8 cellular contexts compared by ENCODE assay signal in the genomic region with DNA sequence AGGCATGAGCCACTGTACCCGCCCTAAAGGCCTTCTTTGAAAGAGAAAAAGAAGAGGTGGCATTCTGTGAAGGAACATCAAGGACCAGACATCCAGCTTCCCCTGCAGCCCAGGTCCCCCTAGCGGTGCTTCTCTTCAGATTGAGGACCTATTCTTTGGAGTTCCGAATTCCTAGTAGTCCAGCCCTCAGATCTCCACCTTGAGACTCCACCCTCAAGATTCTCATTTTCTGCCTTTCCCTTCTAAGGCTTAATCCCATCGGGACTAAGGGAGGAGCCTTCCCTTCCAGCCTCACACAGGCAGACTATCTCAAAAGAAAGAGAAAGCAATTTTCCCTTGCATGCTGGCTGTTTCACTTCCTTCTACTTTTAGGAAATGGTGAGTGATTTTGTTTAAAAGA. TPM values are rescaled to one million over a fixed set of nuclear protein-coding genes. Genes with fewer than 3 reads are reported as not detected.
DNase-seq lines count a peak whose midpoint lies in the region; ATAC-seq, FAIRE-seq and TF ChIP-seq lines count a peak whose summit lies in the region.

No MANE protein-coding gene starts in this region.

- ATAC-seq in stimulated activated memory B cell treated with anti-CD40 and anti-IgM and Interleukin-4, amounts not matched to agents 10 μg/mL and 1 μg/mL and 100 μg/mL, for 72 hours, result peak; percentile 45
- no peak for ATAC-seq in GM19328 (IDR thresholded peaks at IDR 0.05; ENCODE audit: unreplicated experiment)

- no peaks in the 10 kb centered on the region for H3K36me3 Mint-ChIP-seq in astrocyte (ENCODE audit: low read depth, unreplicated experiment)
- H3K36me3 Mint-ChIP-seq in stimulated activated memory B cell treated with anti-CD40 and anti-IgM and Interleukin-4, amounts not matched to agents 10 μg/mL and 1 μg/mL and 100 μg/mL, for 72 hours, result no peaks in the 10 kb centered on the region

- peaks cover 22% of the 10 kb centered on the region for H3K27me3 Mint-ChIP-seq in astrocyte (ENCODE audit: low read depth, unreplicated experiment)
- peaks cover 56% of the 10 kb centered on the region for H3K27me3 Mint-ChIP-seq in stimulated activated memory B cell treated with anti-CD40 and anti-IgM and Interleukin-4, amounts not matched to agents 10 μg/mL and 1 μg/mL and 100 μg/mL, for 72 hours

- peak; percentile 76 for TF ChIP-seq CTCF in A673 (conservative IDR thresholded peaks at IDR 0.05; ENCODE audit: low read depth, low read length)
- TF ChIP-seq CTCF in GM12873 (IDR thresholded peaks at IDR 0.05; ENCODE audit: insufficient read depth, low read depth, low read length, missing control alignments), result peak; percentile 62
- TF ChIP-seq CTCF in OCI-LY1 (IDR thresholded peaks at IDR 0.05; ENCODE audit: low read length), result peak; percentile 65
- TF ChIP-seq CTCF in astrocyte (IDR thresholded peaks at IDR 0.05; ENCODE audit: insufficient read depth, low read depth, low read length), result peak; percentile 59

- CTCF ChIA-PET in A673 (lab: Charles Lee), result interaction anchor here (0.6 to 1.2 kb wide), 6 partner anchors 9 to 214 kb away, joined by 3 to 11 read pairs (median 4); no protein-coding TSS in a partner anchor

- H3K79me2 ChIP-seq in OCI-LY1 (ENCODE audit: insufficient read depth, low read length) (no peaks in the 10 kb centered on the region), astrocyte (ENCODE audit: insufficient read depth, low read length) (no peaks in the 10 kb centered on the region)

- no peak overlapping the region for H3K4me3 Mint-ChIP-seq in astrocyte (ENCODE audit: unreplicated experiment)
- peak overlapping the region; percentile 70 for H3K4me3 Mint-ChIP-seq in stimulated activated memory B cell treated with anti-CD40 and anti-IgM and Interleukin-4, amounts not matched to agents 10 μg/mL and 1 μg/mL and 100 μg/mL, for 72 hours

- no peak for FAIRE-seq in astrocyte (lab: Jason Lieb, UNC)

- no peak overlapping the region for H3K27ac ChIP-seq in A673 (ENCODE audit: low read depth, low read length, poor library complexity, severe bottlenecking)
- H3K27ac ChIP-seq in OCI-LY1 (ENCODE audit: low read depth, low read length, poor library complexity, severe bottlenecking), result no peak overlapping the region
- no peak overlapping the region for H3K27ac ChIP-seq in astrocyte (ENCODE audit: low read depth, low read length)
- no peak overlapping the region for H3K27ac ChIP-seq in SJCRH30

- H4K20me1 ChIP-seq in OCI-LY1 (ENCODE audit: insufficient read depth, low read length) (no peaks in the 10 kb centered on the region), astrocyte (ENCODE audit: insufficient read depth, low read length) (no peaks in the 10 kb centered on the region)

- POLR2A ChIA-PET in A673 (lab: Charles Lee; ENCODE audit: low non-redundant PET), result no interaction called here

- H3K4me3 ChIP-seq in A673 (ENCODE audit: low read depth, low read length, poor library complexity, severe bottlenecking), result no peak overlapping the region
- no peak overlapping the region for H3K4me3 ChIP-seq in OCI-LY1 (ENCODE audit: low read depth, low read length, poor library complexity, severe bottlenecking)
- no peak overlapping the region for H3K4me3 ChIP-seq in astrocyte (ENCODE audit: insufficient read depth, low read depth, low read length)
- H3K4me3 ChIP-seq in SJCRH30, result no peak overlapping the region

- no peaks in the 10 kb centered on the region for H3K9me3 Mint-ChIP-seq in astrocyte (ENCODE audit: unreplicated experiment)
- no peaks in the 10 kb centered on the region for H3K9me3 Mint-ChIP-seq in stimulated activated memory B cell treated with anti-CD40 and anti-IgM and Interleukin-4, amounts not matched to agents 10 μg/mL and 1 μg/mL and 100 μg/mL, for 72 hours

- BruUV-seq in A673 (replicated peaks; lab: Mats Ljungman, UMichigan), result no TSS peak

- no peaks in the 10 kb centered on the region for H3K9me2 ChIP-seq in OCI-LY1 (ENCODE audit: low read depth, low read length)

- H3F3A ChIP-seq in OCI-LY1 (ENCODE audit: insufficient read depth, low read length), result no peaks in the 10 kb centered on the region

- H3K4me1 Mint-ChIP-seq in astrocyte (ENCODE audit: low read depth, unreplicated experiment), result peaks cover 15% of the 10 kb centered on the region
- peaks cover 14% of the 10 kb centered on the region for H3K4me1 Mint-ChIP-seq in stimulated activated memory B cell treated with anti-CD40 and anti-IgM and Interleukin-4, amounts not matched to agents 10 μg/mL and 1 μg/mL and 100 μg/mL, for 72 hours

- H2AFZ ChIP-seq in OCI-LY1 (ENCODE audit: low read length) (no peak overlapping the region), astrocyte (ENCODE audit: low read depth, low read length) (no peak overlapping the region)

- DNase-seq in A673 (ENCODE audit: low spot score) (peak; percentile 88), astrocyte (ENCODE audit: low read depth) (peak; percentile 31), iPS-NIHi11 (ENCODE audit: low spot score) (peak; percentile 78), SJCRH30 (no peak)

- H3K4me1 ChIP-seq in A673 (ENCODE audit: insufficient read depth, low read length, poor library complexity, severe bottlenecking), result no peaks in the 10 kb centered on the region
- no peaks in the 10 kb centered on the region for H3K4me1 ChIP-seq in OCI-LY1 (ENCODE audit: insufficient read depth, low read length, severe bottlenecking)
- peaks cover 4% of the 10 kb centered on the region for H3K4me1 ChIP-seq in astrocyte (ENCODE audit: insufficient read depth, low read length)
- H3K4me1 ChIP-seq in SJCRH30, result no peaks in the 10 kb centered on the region; the same call in 1 of the 2 replicates

- no peak overlapping the region for H3K9ac ChIP-seq in OCI-LY1 (ENCODE audit: low read length)
- no peak overlapping the region for H3K9ac ChIP-seq in astrocyte (ENCODE audit: low read length)

- H3K9me3 ChIP-seq in A673 (ENCODE audit: low read depth, low read length, poor library complexity, severe bottlenecking) (no peaks in the 10 kb centered on the region), OCI-LY1 (ENCODE audit: low read length) (no peaks in the 10 kb centered on the region), astrocyte (ENCODE audit: insufficient read depth, low read depth, low read length) (no peaks in the 10 kb centered on the region), SJCRH30 (replicated peaks) (no peaks in the 10 kb centered on the region)

- H3K4me2 ChIP-seq in OCI-LY1 (ENCODE audit: low read length), result no peak overlapping the region
- no peak overlapping the region for H3K4me2 ChIP-seq in astrocyte (ENCODE audit: low read length)

- H3K36me3 ChIP-seq in A673 (ENCODE audit: insufficient read depth, low read length, poor library complexity, severe bottlenecking), result no peaks in the 10 kb centered on the region
- no peaks in the 10 kb centered on the region for H3K36me3 ChIP-seq in OCI-LY1 (ENCODE audit: insufficient read depth, low read length)
- no peaks in the 10 kb centered on the region for H3K36me3 ChIP-seq in astrocyte (ENCODE audit: insufficient read depth, low read length)
- no peaks in the 10 kb centered on the region for H3K36me3 ChIP-seq in SJCRH30

- H3K27ac Mint-ChIP-seq in astrocyte (ENCODE audit: unreplicated experiment), result no peak overlapping the region
- peak overlapping the region; percentile 62 for H3K27ac Mint-ChIP-seq in stimulated activated memory B cell treated with anti-CD40 and anti-IgM and Interleukin-4, amounts not matched to agents 10 μg/mL and 1 μg/mL and 100 μg/mL, for 72 hours

- intact Hi-C loops in A673 (cut with micrococcal nuclease; ENCODE audit: unreplicated experiment), result loop anchor here (1.0 to 2.0 kb wide), 2 partner anchors 100 to 128 kb away; a partner anchor contains a TSS

- H3K27me3 ChIP-seq in A673 (replicated peaks; ENCODE audit: insufficient read depth, low read depth, low read length, poor library complexity) (no peaks in the 10 kb centered on the region), OCI-LY1 (ENCODE audit: insufficient read depth, low read length) (peaks cover 2% of the 10 kb centered on the region; the same call in 1 of the 2 replicates), astrocyte (ENCODE audit: insufficient read depth, low read length) (peaks cover 11% of the 10 kb centered on the region), SJCRH30 (no peaks in the 10 kb centered on the region)

RNA-seq across cellular contexts. Expression of a gene that starts 32.5 kb away (rescaled TPM):
- total RNA-seq in A673 (2021) (not detected in 2 replicates), astrocyte (0.05 TPM in 1 of 2 replicates, not detected in the other)
- total RNA-seq in SJCRH30 (2014; rRNA removed; shearing (Covaris generic)), result not detected in 2 replicates

RNA-seq across cellular contexts. Expression of a gene that starts 59.3 kb away (rescaled TPM):
- not detected in 2 replicates for total RNA-seq in A673 (2021)
- total RNA-seq in astrocyte, result not detected in 2 replicates
- not detected in 2 replicates for total RNA-seq in SJCRH30 (2014; rRNA removed; shearing (Covaris generic))

Comparison
In these comparisons a context has a peak if more than half of its experiments do, and no peak if none do; other contexts are left out.
1. DNase-seq: peak in A673 (single experiment), astrocyte (single experiment) and iPS-NIHi11 (single experiment); none in SJCRH30 (0 of 2).
2. Peak in every context shown above with its lines, with median percentiles within 50 percentile points of each other: CTCF ChIP-seq.